In genomic region chr13:50889317-50889716, GRCh38 we compare ENCODE assay signal across 21 cellular contexts.
"Had no signal": no experiment of that assay in that cellular context is flagged by ENCODE, and none has a peak within 500 bp of the region (broad histone marks: within the 10 kb centered on the region; RNA-seq: fewer than 3 reads in every experiment).

No MANE protein-coding gene starts in this region.

- H3K27ac ChIP-seq: colonic mucosa, dorsolateral prefrontal cortex, esophagus squamous epithelium, gastrocnemius medialis, prostate gland, right atrium auricular region, spleen, thoracic aorta, VCaP had no signal

- H3K36me3 ChIP-seq: colonic mucosa, esophagus squamous epithelium, gastrocnemius medialis, prostate gland, right atrium auricular region, spleen, thoracic aorta had no signal

- DNase-seq: activated CD4-positive, alpha-beta memory T cell treated with anti-CD3 and anti-CD28 coated beads, Interleukin-2, amount 10 ng/mL, durations not matched to agents 7 days and 5 days; activated CD4-positive, alpha-beta T cell treated with anti-CD3 and anti-CD28 coated beads, Interleukin-2, amount 10 ng/mL, durations not matched to agents 24 days and 14 days; activated effector memory CD4-positive, alpha-beta T cell treated with anti-CD3 and anti-CD28 coated beads, Interleukin-2, amount 50 U/mL, for 16 hours; activated naive CD4-positive, alpha-beta T cell treated with anti-CD3 and anti-CD28 coated beads, Interleukin-2, amount 10 ng/mL, durations not matched to agents 7 days and 5 days; activated T-cell treated with anti-CD3 and anti-CD28 coated beads for 4 hours; amygdala; colonic mucosa; dorsolateral prefrontal cortex; esophagus squamous epithelium; gastrocnemius medialis; hypothalamus; midbrain; natural killer cell; spleen; stimulated activated CD4-positive, alpha-beta T cell treated with anti-CD3 and anti-CD28 coated beads, Interleukin-4, amount 100 ng/mL, for 24 hours; stimulated activated naive CD4-positive, alpha-beta T cell treated with Interleukin-2 at 50 U/mL for 16 hours had no signal

- ATAC-seq: activated CD4-positive, CD25-positive, alpha-beta regulatory T cell treated with anti-CD3 and anti-CD28 coated beads, Interleukin-2, amount 50 U/mL, for 24 hours; gastrocnemius medialis; natural killer cell had no signal

- H3K9me3 ChIP-seq: colonic mucosa, esophagus squamous epithelium, gastrocnemius medialis, prostate gland, right atrium auricular region, spleen, thoracic aorta had no signal
